1 cellular context compared by ENCODE assay signal in genomic region chr22:32754413-32755041, GRCh38.
TF ChIP-seq lines count a peak whose summit lies in the region.

No MANE protein-coding gene starts in this region.

TF ChIP-seq in SK-N-SH treated with all-trans-retinoic acid at 6 μM for 48 hours, 23 proteins besides CTCF, POLR2A, EP300 and RAD21 (continued from another document):
- no peak for TF ChIP-seq TOX (CRISPR knock-in tag; IDR thresholded peaks at IDR 0.05; ENCODE audit: borderline replicate concordance)
